Comparison of ENCODE assay signal across 23 cellular contexts in genomic region chrX:1190596-1191145, GRCh38. TPM values are rescaled to one million over a fixed set of nuclear protein-coding genes. Genes with fewer than 3 reads are reported as not detected.
"Had no signal": no experiment of that assay in that cellular context is flagged by ENCODE, and none has a peak within 500 bp of the region (broad histone marks: within the 10 kb centered on the region; RNA-seq: fewer than 3 reads in every experiment).

No MANE protein-coding gene starts in this region.

- H3K9me3 Mint-ChIP-seq: immature natural killer cell; natural killer cell treated with Interleukin-12 subunit alpha and Interleukin-12 subunit beta and Interleukin-15 and Interleukin-18, amount 100 ng/mL, for 72 hours; neural progenitor cell had no signal

- H3K4me1 Mint-ChIP-seq: immature natural killer cell had no signal

- H3K9me3 ChIP-seq: esophagus squamous epithelium, uterus had no signal

- H3K9ac ChIP-seq: neural progenitor cell had no signal

- DNase-seq: cortex of kidney; dorsolateral prefrontal cortex; effector memory CD4-positive, alpha-beta T cell; esophagus squamous epithelium; foreskin keratinocyte; immature natural killer cell; left cardiac atrium; left ventricle myocardium superior; mesenchymal stem cell; midbrain; occipital lobe; small intestine; stimulated activated CD4-positive, alpha-beta T cell treated with anti-CD3 and anti-CD28 coated beads, Interleukin-2, amount 100 ng/mL, for 48 hours; stimulated activated naive CD4-positive, alpha-beta T cell treated with Interleukin-2 at 50 U/mL for 16 hours; trophoblast cell; uterus had no signal

- ATAC-seq: foreskin keratinocyte; left cardiac atrium; left ventricle myocardium superior; natural killer cell treated with Interleukin-12 subunit alpha and Interleukin-12 subunit beta and Interleukin-15 and Interleukin-18, amount 100 ng/mL, for 72 hours had no signal

- H3K36me3 ChIP-seq: esophagus squamous epithelium, neural progenitor cell, uterus had no signal

- H3K36me3 Mint-ChIP-seq: immature natural killer cell; natural killer cell treated with Interleukin-12 subunit alpha and Interleukin-12 subunit beta and Interleukin-15 and Interleukin-18, amount 100 ng/mL, for 72 hours; neural progenitor cell had no signal

- H3K4me1 ChIP-seq: esophagus squamous epithelium, foreskin keratinocyte, neural progenitor cell, uterus had no signal

- H3K27me3 Mint-ChIP-seq: natural killer cell treated with Interleukin-12 subunit alpha and Interleukin-12 subunit beta and Interleukin-15 and Interleukin-18, amount 100 ng/mL, for 72 hours had no signal

- H3K4me3 ChIP-seq: dorsolateral prefrontal cortex, esophagus squamous epithelium, lung, neural progenitor cell, uterus had no signal

- H3K27ac Mint-ChIP-seq: immature natural killer cell; natural killer cell treated with Interleukin-12 subunit alpha and Interleukin-12 subunit beta and Interleukin-15 and Interleukin-18, amount 100 ng/mL, for 72 hours; neural progenitor cell had no signal

- H3K4me3 Mint-ChIP-seq: immature natural killer cell; natural killer cell treated with Interleukin-12 subunit alpha and Interleukin-12 subunit beta and Interleukin-15 and Interleukin-18, amount 100 ng/mL, for 72 hours; neural progenitor cell had no signal

- H3K27ac ChIP-seq: dorsolateral prefrontal cortex, epithelial cell of prostate, esophagus squamous epithelium, foreskin keratinocyte, neural progenitor cell, uterus had no signal

- H3K27me3 ChIP-seq: esophagus squamous epithelium, foreskin keratinocyte, neural progenitor cell, uterus had no signal

RNA-seq across cellular contexts. Expression of gene CRLF2, which starts 21.8 kb away (rescaled TPM):
- total RNA-seq: chondrocyte, foreskin keratinocyte, left ventricle myocardium superior, occipital lobe, pulmonary artery endothelial cell, uterus had no signal
- polyA plus RNA-seq: foreskin keratinocyte, immature natural killer cell, keratinocyte had no signal
